In genomic region chr16:2499890-2500633, GRCh38 we compare ENCODE assay signal across 32 cellular contexts. TPM values are rescaled to one million over a fixed set of nuclear protein-coding genes. Genes with fewer than 3 reads are reported as not detected.
"Had no signal": no experiment of that assay in that cellular context is flagged by ENCODE, and none has a peak within 500 bp of the region (broad histone marks: within the 10 kb centered on the region; RNA-seq: fewer than 3 reads in every experiment).

No MANE protein-coding gene starts in this region.

- H3K4me2 ChIP-seq: smooth muscle cell had no signal

- H3K4me1 Mint-ChIP-seq: activated naive CD8-positive, alpha-beta T cell treated with anti-CD3 and anti-CD28 coated beads, Interleukin-2, amount 10 ng/mL, durations not matched to agents 7 days and 5 days; T-cell had no signal

- H3K27me3 ChIP-seq: ascending aorta, foreskin keratinocyte, heart left ventricle, transverse colon had no signal

- DNase-seq: activated CD4-positive, alpha-beta T cell treated with anti-CD3 and anti-CD28 coated beads for 48 hours; activated CD4-positive, alpha-beta T cell treated with anti-CD3 and anti-CD28 coated beads, Interleukin-2, amount 50 U/mL, for 48 hours; activated CD8-positive, alpha-beta memory T cell treated with anti-CD3 and anti-CD28 coated beads, Interleukin-2, amount 50 U/mL, for 4 hours; activated effector memory CD4-positive, alpha-beta T cell treated with anti-CD3 and anti-CD28 coated beads, Interleukin-2, amount 50 U/mL, for 16 hours; activated naive CD4-positive, alpha-beta T cell treated with anti-CD3 and anti-CD28 coated beads for 36 hours; activated naive CD8-positive, alpha-beta T cell treated with anti-CD3 and anti-CD28 coated beads, Interleukin-2, amount 10 ng/mL, durations not matched to agents 7 days and 5 days; activated T-cell treated with anti-CD3 and anti-CD28 coated beads, Interleukin-2, amount 50 U/mL, for 1 hour; caudate nucleus; foreskin keratinocyte; kidney glomerular epithelial cell; left ventricle myocardium inferior; naive B cell; nucleus accumbens; psoas muscle; stimulated activated CD4-positive, alpha-beta T cell treated with anti-CD3 and anti-CD28 coated beads, Interleukin-1b, Interleukin-23, amount 100 ng/mL, for 48 hours; stimulated activated CD4-positive, alpha-beta T cell treated with anti-CD3 and anti-CD28 coated beads, Interleukin-4, amount 100 ng/mL, for 4 hours; stimulated activated CD8-positive, alpha-beta memory T cell treated with anti-CD3 and anti-CD28 coated beads, Interleukin-4, amount 100 ng/mL, for 48 hours; T-cell; transverse colon had no signal

- H3K9me3 ChIP-seq: ascending aorta, heart left ventricle, left ventricle myocardium inferior, psoas muscle, transverse colon had no signal

- H3K9me3 Mint-ChIP-seq: activated naive CD4-positive, alpha-beta T cell treated with anti-CD3 and anti-CD28 coated beads for 36 hours; activated naive CD8-positive, alpha-beta T cell treated with anti-CD3 and anti-CD28 coated beads, Interleukin-2, amount 10 ng/mL, durations not matched to agents 7 days and 5 days; activated T-helper 1 cell treated with anti-CD3 and anti-CD28 coated beads, Interleukin-12 subunit alpha, Interleukin-12 subunit beta, Interleukin-2, Interleukin-4 antibody, amounts not matched to agents 30 ng/mL and 10 ng/mL and 1 ng/mL, durations not matched to agents 14 hours and 24 hours and 36 hours; brain; mesothelial cell of epicardium; naive B cell; stimulated activated memory B cell treated with anti-CD40 and anti-IgM and Interleukin-4, amounts not matched to agents 10 μg/mL and 1 μg/mL and 100 μg/mL, for 72 hours; T-cell had no signal

- H3K27ac ChIP-seq: ascending aorta, foreskin keratinocyte, parathyroid adenoma, transverse colon had no signal

- H3K36me3 ChIP-seq: ascending aorta, transverse colon had no signal

- H3K4me3 Mint-ChIP-seq: activated naive CD4-positive, alpha-beta T cell treated with anti-CD3 and anti-CD28 coated beads for 36 hours; activated naive CD8-positive, alpha-beta T cell treated with anti-CD3 and anti-CD28 coated beads, Interleukin-2, amount 10 ng/mL, durations not matched to agents 7 days and 5 days; activated T-helper 1 cell treated with anti-CD3 and anti-CD28 coated beads, Interleukin-12 subunit alpha, Interleukin-12 subunit beta, Interleukin-2, Interleukin-4 antibody, amounts not matched to agents 30 ng/mL and 10 ng/mL and 1 ng/mL, durations not matched to agents 14 hours and 24 hours and 36 hours; brain; mesothelial cell of epicardium; stimulated activated memory B cell treated with anti-CD40 and anti-IgM and Interleukin-4, amounts not matched to agents 10 μg/mL and 1 μg/mL and 100 μg/mL, for 72 hours; T-cell had no signal

- H3K27me3 Mint-ChIP-seq: activated naive CD8-positive, alpha-beta T cell treated with anti-CD3 and anti-CD28 coated beads, Interleukin-2, amount 10 ng/mL, durations not matched to agents 7 days and 5 days; brain; naive B cell; stimulated activated memory B cell treated with anti-CD40 and anti-IgM and Interleukin-4, amounts not matched to agents 10 μg/mL and 1 μg/mL and 100 μg/mL, for 72 hours; T-cell had no signal

- H3K27ac Mint-ChIP-seq: activated naive CD4-positive, alpha-beta T cell treated with anti-CD3 and anti-CD28 coated beads for 36 hours; activated naive CD8-positive, alpha-beta T cell treated with anti-CD3 and anti-CD28 coated beads, Interleukin-2, amount 10 ng/mL, durations not matched to agents 7 days and 5 days; activated T-helper 1 cell treated with anti-CD3 and anti-CD28 coated beads, Interleukin-12 subunit alpha, Interleukin-12 subunit beta, Interleukin-2, Interleukin-4 antibody, amounts not matched to agents 30 ng/mL and 10 ng/mL and 1 ng/mL, durations not matched to agents 14 hours and 24 hours and 36 hours; mesothelial cell of epicardium; stimulated activated memory B cell treated with anti-CD40 and anti-IgM and Interleukin-4, amounts not matched to agents 10 μg/mL and 1 μg/mL and 100 μg/mL, for 72 hours; T-cell had no signal

- H3K4me3 ChIP-seq: ascending aorta, left ventricle myocardium inferior, smooth muscle cell, transverse colon had no signal

- H3K4me1 ChIP-seq: foreskin keratinocyte, parathyroid adenoma had no signal

- H2AFZ ChIP-seq: parathyroid adenoma had no signal

RNA-seq across cellular contexts. Expression of gene NTN3, which starts 29.0 kb away (rescaled TPM):
- total RNA-seq: activated CD8-positive, alpha-beta memory T cell treated with anti-CD3 and anti-CD28 coated beads for 36 hours; activated naive CD4-positive, alpha-beta T cell treated with anti-CD3 and anti-CD28 coated beads for 36 hours; activated naive CD8-positive, alpha-beta T cell treated with anti-CD3 and anti-CD28 coated beads, Interleukin-2, amount 10 ng/mL, durations not matched to agents 7 days and 5 days; activated T-helper 1 cell treated with anti-CD3 and anti-CD28 coated beads, Interleukin-12 subunit alpha, Interleukin-12 subunit beta, Interleukin-2, Interleukin-4 antibody, amounts not matched to agents 30 ng/mL and 10 ng/mL and 1 ng/mL, durations not matched to agents 14 hours and 24 hours and 36 hours; ascending aorta; T-cell; T-helper 2 cell treated with Interferon-gamma antibody and Interleukin-4, amounts not matched to agents 100 ng/mL and 5 ng/mL, for 36 hours; transverse colon had no signal

RNA-seq across cellular contexts. Expression of gene CEMP1, which starts 31.1 kb away (rescaled TPM):
- total RNA-seq: activated CD8-positive, alpha-beta memory T cell treated with anti-CD3 and anti-CD28 coated beads for 36 hours; ascending aorta; endothelial cell of umbilical vein; esophagus mucosa; foreskin keratinocyte; left ventricle myocardium inferior; smooth muscle cell; T-helper 2 cell treated with Interferon-gamma antibody and Interleukin-4, amounts not matched to agents 100 ng/mL and 5 ng/mL, for 36 hours; temporal lobe had no signal
